In the genomic region with DNA sequence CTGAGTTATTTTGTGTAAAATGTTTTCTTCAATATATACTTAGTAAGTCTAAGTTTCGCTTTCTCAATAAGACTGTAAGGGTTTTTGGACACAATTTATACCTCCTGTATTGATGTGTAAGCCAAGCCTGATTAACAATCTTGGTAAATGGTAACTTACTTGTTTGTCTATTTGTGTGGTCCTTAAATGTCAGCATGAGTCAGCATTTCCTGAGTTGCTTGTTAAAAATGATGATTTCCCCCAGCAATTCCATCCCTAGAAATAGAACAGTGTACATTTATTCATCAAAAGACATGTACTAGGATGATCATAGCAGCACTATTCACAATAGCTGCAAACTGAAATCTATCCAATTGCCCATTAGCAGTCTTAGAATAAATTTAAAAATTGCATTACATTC, we compare ENCODE assay signal across 1 cellular context.
TF ChIP-seq lines count a peak whose summit lies in the region.

No MANE protein-coding gene starts in this region.

TF ChIP-seq in HepG2, 621 proteins besides CTCF, POLR2A, EP300 and RAD21 (continued from another document):
- no peak for TF ChIP-seq ARID2 (CRISPR knock-in tag; IDR thresholded peaks at IDR 0.05; ENCODE audit: borderline replicate concordance)
- TF ChIP-seq MAFK (conservative IDR thresholded peaks at IDR 0.05 in 1 of 2, IDR thresholded peaks at IDR 0.05 in 1 of 2; ENCODE audit: low read length in 2 of 2), result peak; percentile 77 to 86
- TF ChIP-seq NFE2L2 (IDR thresholded peaks at IDR 0.05; ENCODE audit: low read length), result peak; percentile 87
- TF ChIP-seq, protein P1, sequence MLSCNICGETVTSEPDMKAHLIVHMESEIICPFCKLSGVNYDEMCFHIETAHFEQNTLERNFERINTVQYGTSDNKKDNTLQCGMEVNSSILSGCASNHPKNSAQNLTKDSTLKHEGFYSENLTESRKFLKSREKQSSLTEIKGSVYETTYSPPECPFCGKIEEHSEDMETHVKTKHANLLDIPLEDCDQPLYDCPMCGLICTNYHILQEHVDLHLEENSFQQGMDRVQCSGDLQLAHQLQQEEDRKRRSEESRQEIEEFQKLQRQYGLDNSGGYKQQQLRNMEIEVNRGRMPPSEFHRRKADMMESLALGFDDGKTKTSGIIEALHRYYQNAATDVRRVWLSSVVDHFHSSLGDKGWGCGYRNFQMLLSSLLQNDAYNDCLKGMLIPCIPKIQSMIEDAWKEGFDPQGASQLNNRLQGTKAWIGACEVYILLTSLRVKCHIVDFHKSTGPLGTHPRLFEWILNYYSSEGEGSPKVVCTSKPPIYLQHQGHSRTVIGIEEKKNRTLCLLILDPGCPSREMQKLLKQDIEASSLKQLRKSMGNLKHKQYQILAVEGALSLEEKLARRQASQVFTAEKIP (CRISPR knock-in tag; IDR thresholded peaks at IDR 0.05; ENCODE audit: borderline replicate concordance), result no peak
- TF ChIP-seq, protein P2, sequence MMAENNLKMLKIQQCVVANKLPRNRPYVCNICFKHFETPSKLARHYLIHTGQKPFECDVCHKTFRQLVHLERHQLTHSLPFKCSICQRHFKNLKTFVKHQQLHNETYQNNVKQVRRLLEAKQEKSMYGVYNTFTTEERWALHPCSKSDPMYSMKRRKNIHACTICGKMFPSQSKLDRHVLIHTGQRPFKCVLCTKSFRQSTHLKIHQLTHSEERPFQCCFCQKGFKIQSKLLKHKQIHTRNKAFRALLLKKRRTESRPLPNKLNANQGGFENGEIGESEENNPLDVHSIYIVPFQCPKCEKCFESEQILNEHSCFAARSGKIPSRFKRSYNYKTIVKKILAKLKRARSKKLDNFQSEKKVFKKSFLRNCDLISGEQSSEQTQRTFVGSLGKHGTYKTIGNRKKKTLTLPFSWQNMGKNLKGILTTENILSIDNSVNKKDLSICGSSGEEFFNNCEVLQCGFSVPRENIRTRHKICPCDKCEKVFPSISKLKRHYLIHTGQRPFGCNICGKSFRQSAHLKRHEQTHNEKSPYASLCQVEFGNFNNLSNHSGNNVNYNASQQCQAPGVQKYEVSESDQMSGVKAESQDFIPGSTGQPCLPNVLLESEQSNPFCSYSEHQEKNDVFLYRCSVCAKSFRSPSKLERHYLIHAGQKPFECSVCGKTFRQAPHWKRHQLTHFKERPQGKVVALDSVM (CRISPR knock-in tag; IDR thresholded peaks at IDR 0.05), result no peak
- TF ChIP-seq ZBTB8A (CRISPR knock-in tag; IDR thresholded peaks at IDR 0.05; ENCODE audit: borderline replicate concordance, low read depth), result no peak
